16 cellular contexts compared by ENCODE assay signal in the genomic region with DNA sequence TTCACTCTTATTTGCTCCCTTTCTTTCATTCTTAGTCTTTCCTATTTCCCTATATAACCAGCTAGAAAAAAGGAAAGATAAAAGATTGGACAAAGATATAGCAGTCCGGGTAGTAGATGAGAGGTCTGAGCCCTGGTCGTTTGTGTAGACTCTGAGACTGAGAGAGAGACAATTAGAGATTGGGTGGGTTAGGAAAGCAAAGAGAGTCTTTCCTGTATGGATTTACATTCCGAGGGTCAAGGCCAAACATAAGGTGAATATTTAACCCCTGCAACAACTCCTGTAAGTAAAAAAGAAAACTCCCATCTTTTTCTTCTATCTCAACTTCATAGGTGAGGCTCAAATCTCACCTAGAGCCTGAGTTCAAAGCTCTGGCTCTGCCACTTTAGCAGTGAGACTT.
DNase-seq lines count a peak whose midpoint lies in the region; ATAC-seq and TF ChIP-seq lines count a peak whose summit lies in the region.
"Had no signal": no experiment of that assay in that cellular context is flagged by ENCODE, and none has a peak within 500 bp of the region (broad histone marks: within the 10 kb centered on the region; RNA-seq: fewer than 3 reads in every experiment).

No MANE protein-coding gene starts in this region.

- DNase-seq in endodermal cell (no peak), mesendoderm (no peak), anterior cingulate cortex (lab: John Stamatoyannopoulos, UW) (no peak), middle frontal gyrus (ENCODE audit: extremely low spot score, low spot score) (no peak)
- DNase-seq: CD8-positive, alpha-beta T cell; DMS153; GF-D8; GOT3; KG1 had no signal

- peak overlapping the region; percentile 64 for H2BK120ac ChIP-seq in mesendoderm (ENCODE audit: low read depth, low read length)

- no peaks in the 10 kb centered on the region for H3K27me3 ChIP-seq in HUES64 (ENCODE audit: insufficient read depth, low read length)
- H3K27me3 ChIP-seq in endodermal cell (ENCODE audit: control insufficient read depth, insufficient read depth, low read length, poor library complexity, severe bottlenecking), result peaks cover 41% of the 10 kb centered on the region
- no peaks in the 10 kb centered on the region for H3K27me3 ChIP-seq in mesendoderm (ENCODE audit: insufficient read depth, low read length, poor library complexity)

- H3K36me3 Mint-ChIP-seq in endodermal cell (ENCODE audit: low read depth), result no peaks in the 10 kb centered on the region
- H3K36me3 Mint-ChIP-seq: CD14-positive monocyte; CD8-positive, alpha-beta T cell; IgD-negative memory B cell had no signal

- H3K79me2 ChIP-seq in mesendoderm (ENCODE audit: control insufficient read depth, insufficient read depth, low read length), result no peaks in the 10 kb centered on the region

- H3K23ac ChIP-seq in mesendoderm (ENCODE audit: low read length), result no peak overlapping the region

- peaks cover 25% of the 10 kb centered on the region for H3K4me1 ChIP-seq in HEK293 (ENCODE audit: control insufficient read depth, insufficient read depth, low read length)
- peaks cover 66% of the 10 kb centered on the region for H3K4me1 ChIP-seq in HUES64 (ENCODE audit: insufficient read depth, low read length)
- peaks cover 9% of the 10 kb centered on the region for H3K4me1 ChIP-seq in endodermal cell (ENCODE audit: control insufficient read depth, insufficient read depth, low read length)
- peaks cover 27% of the 10 kb centered on the region for H3K4me1 ChIP-seq in mesendoderm (ENCODE audit: control insufficient read depth, low read depth, low read length)
- H3K4me1 ChIP-seq: A549 had no signal

- H3K4me3 ChIP-seq in HEK293 (ENCODE audit: low read depth, low read length) (no peak overlapping the region), HUES64 (ENCODE audit: low read length) (peak overlapping the region; percentile 38; the same call in 1 of the 2 replicates), endodermal cell (ENCODE audit: low read length) (peak overlapping the region; percentile 57), mesendoderm (ENCODE audit: low read length) (no peak overlapping the region)
- H3K4me3 ChIP-seq: A549 had no signal

- peaks cover 43% of the 10 kb centered on the region for H3K27me3 Mint-ChIP-seq in endodermal cell (ENCODE audit: insufficient read depth)
- H3K27me3 Mint-ChIP-seq: IgD-negative memory B cell had no signal

- H2AK5ac ChIP-seq in mesendoderm (ENCODE audit: low read length), result peak overlapping the region; percentile 46

- peak overlapping the region; percentile 25 for H3K4me3 Mint-ChIP-seq in endodermal cell
- H3K4me3 Mint-ChIP-seq: CD14-positive monocyte; CD8-positive, alpha-beta T cell; IgD-negative memory B cell had no signal

- no peak overlapping the region for H3K4me2 ChIP-seq in mesendoderm (ENCODE audit: low read length)
- H3K4me2 ChIP-seq: A549 had no signal

- H3K4me1 Mint-ChIP-seq in endodermal cell, result peaks cover 57% of the 10 kb centered on the region

- H3K36me3 ChIP-seq in HEK293 (ENCODE audit: control insufficient read depth in 2 of 2, insufficient read depth in 1 of 2, low read length in 2 of 2) (no peaks in the 10 kb centered on the region), HUES64 (ENCODE audit: insufficient read depth, low read length) (no peaks in the 10 kb centered on the region), endodermal cell (ENCODE audit: control insufficient read depth, insufficient read depth, low read length) (no peaks in the 10 kb centered on the region), mesendoderm (ENCODE audit: control insufficient read depth, insufficient read depth, low read length) (no peaks in the 10 kb centered on the region)

- H2BK5ac ChIP-seq in mesendoderm (ENCODE audit: low read length), result no peak overlapping the region

- H3K9me3 Mint-ChIP-seq in endodermal cell, result no peaks in the 10 kb centered on the region
- H3K9me3 Mint-ChIP-seq: CD8-positive, alpha-beta T cell; IgD-negative memory B cell had no signal

- no peak for TF ChIP-seq CTCF in HEK293 (tag by site-specific recombination; IDR thresholded peaks at IDR 0.05)
- TF ChIP-seq CTCF in endodermal cell (conservative IDR thresholded peaks at IDR 0.05), result no peak

- no peak overlapping the region for H2BK15ac ChIP-seq in mesendoderm (replicated peaks; ENCODE audit: low read depth)

- peak overlapping the region; percentile 32 for H3K9ac ChIP-seq in HUES64 (ENCODE audit: low read depth, low read length)
- no peak overlapping the region for H3K9ac ChIP-seq in endodermal cell (ENCODE audit: extremely low read depth, low read length, poor library complexity, severe bottlenecking)
- H3K9ac ChIP-seq in mesendoderm (ENCODE audit: low read length), result no peak overlapping the region

- WGBS in HUES64, result 30% methylated on average over 3 of the region's 3 CpGs
- WGBS in endodermal cell (ENCODE audit: insufficient coverage in 1 of 2, insufficient read length in 1 of 2), 2 experiments, result 39 to 41% methylated on average over 2 to 3 of the region's 3 CpGs
- no CpG with 5 or more reads among the region's 3 CpGs for WGBS in mesendoderm (ENCODE audit: extremely low coverage, insufficient coverage, low lambda C conversion rate)

- no peaks in the 10 kb centered on the region for H3K9me3 ChIP-seq in HEK293 (ENCODE audit: control insufficient read depth, insufficient read depth, low read depth, low read length)
- no peaks in the 10 kb centered on the region for H3K9me3 ChIP-seq in HUES64 (ENCODE audit: insufficient read depth, low read depth, low read length)
- no peaks in the 10 kb centered on the region for H3K9me3 ChIP-seq in endodermal cell (ENCODE audit: control insufficient read depth, low read length)
- H3K9me3 ChIP-seq: A549 had no signal

- CTCF ChIA-PET in HEK293 (lab: Yijun Ruan, JAX), result interaction anchor here (0.5 to 1.0 kb wide), 2 partner anchors 146 to 294 kb away, joined by 3 to 5 read pairs; no protein-coding TSS in a partner anchor

- peak overlapping the region; percentile 7 for H3K4ac ChIP-seq in mesendoderm (ENCODE audit: low read depth, low read length)

- H3K27ac ChIP-seq in HEK293 (ENCODE audit: extremely low read depth, low read depth, low read length) (peak overlapping the region; percentile 84), HUES64 (ENCODE audit: low read depth, low read length) (peak overlapping the region; percentile 93), endodermal cell (ENCODE audit: low read depth, low read length) (no peak overlapping the region), mesendoderm (ENCODE audit: low read depth, low read length) (no peak overlapping the region)

- H4K8ac ChIP-seq in mesendoderm (ENCODE audit: low read depth, low read length), result no peak overlapping the region

- no peak overlapping the region for H3K27ac Mint-ChIP-seq in endodermal cell
- H3K27ac Mint-ChIP-seq: CD14-positive monocyte; CD8-positive, alpha-beta T cell; IgD-negative memory B cell had no signal

- POLR2A ChIA-PET in HEK293 (lab: Yijun Ruan, JAX), result interaction anchor here (1.7 to 3.0 kb wide), 2 partner anchors 295 to 296 kb away, joined by 5 to 13 read pairs; a partner anchor contains a TSS

- peak overlapping the region; percentile 47 for H3K18ac ChIP-seq in mesendoderm (ENCODE audit: low read length)

- ATAC-seq in GM19351 (IDR thresholded peaks at IDR 0.05; ENCODE audit: unreplicated experiment) (no peak), HG02852 (IDR thresholded peaks at IDR 0.05; ENCODE audit: unreplicated experiment) (no peak)
- ATAC-seq: A549; CD8-positive, alpha-beta T cell had no signal

- no peak overlapping the region for H3K56ac ChIP-seq in mesendoderm (ENCODE audit: low read length)

- no peaks in the 10 kb centered on the region for H3K79me1 ChIP-seq in mesendoderm (ENCODE audit: low read length)

- H4K5ac ChIP-seq in mesendoderm (ENCODE audit: low read length), result no peak overlapping the region

TF ChIP-seq in HEK293, 187 proteins besides CTCF, POLR2A, EP300 and RAD21 (continues in another document):
- no peak for TF ChIP-seq SCRT2 (tag by site-specific recombination; IDR thresholded peaks at IDR 0.05)
- no peak for TF ChIP-seq ZNF214 (tag by site-specific recombination; IDR thresholded peaks at IDR 0.05; ENCODE audit: borderline replicate concordance)
- TF ChIP-seq ZNF791 (tag by site-specific recombination; IDR thresholded peaks at IDR 0.05), result no peak
- TF ChIP-seq, protein P1, sequence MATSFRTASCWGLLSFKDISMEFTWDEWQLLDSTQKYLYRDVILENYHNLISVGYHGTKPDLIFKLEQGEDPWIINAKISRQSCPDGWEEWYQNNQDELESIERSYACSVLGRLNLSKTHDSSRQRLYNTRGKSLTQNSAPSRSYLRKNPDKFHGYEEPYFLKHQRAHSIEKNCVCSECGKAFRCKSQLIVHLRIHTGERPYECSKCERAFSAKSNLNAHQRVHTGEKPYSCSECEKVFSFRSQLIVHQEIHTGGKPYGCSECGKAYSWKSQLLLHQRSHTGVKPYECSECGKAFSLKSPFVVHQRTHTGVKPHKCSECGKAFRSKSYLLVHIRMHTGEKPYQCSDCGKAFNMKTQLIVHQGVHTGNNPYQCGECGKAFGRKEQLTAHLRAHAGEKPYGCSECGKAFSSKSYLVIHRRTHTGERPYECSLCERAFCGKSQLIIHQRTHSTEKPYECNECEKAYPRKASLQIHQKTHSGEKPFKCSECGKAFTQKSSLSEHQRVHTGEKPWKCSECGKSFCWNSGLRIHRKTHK (tag by site-specific recombination; IDR thresholded peaks at IDR 0.05), result no peak
- TF ChIP-seq, protein P2, sequence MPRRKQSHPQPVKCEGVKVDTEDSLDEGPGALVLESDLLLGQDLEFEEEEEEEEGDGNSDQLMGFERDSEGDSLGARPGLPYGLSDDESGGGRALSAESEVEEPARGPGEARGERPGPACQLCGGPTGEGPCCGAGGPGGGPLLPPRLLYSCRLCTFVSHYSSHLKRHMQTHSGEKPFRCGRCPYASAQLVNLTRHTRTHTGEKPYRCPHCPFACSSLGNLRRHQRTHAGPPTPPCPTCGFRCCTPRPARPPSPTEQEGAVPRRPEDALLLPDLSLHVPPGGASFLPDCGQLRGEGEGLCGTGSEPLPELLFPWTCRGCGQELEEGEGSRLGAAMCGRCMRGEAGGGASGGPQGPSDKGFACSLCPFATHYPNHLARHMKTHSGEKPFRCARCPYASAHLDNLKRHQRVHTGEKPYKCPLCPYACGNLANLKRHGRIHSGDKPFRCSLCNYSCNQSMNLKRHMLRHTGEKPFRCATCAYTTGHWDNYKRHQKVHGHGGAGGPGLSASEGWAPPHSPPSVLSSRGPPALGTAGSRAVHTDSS (tag by site-specific recombination; IDR thresholded peaks at IDR 0.05), result no peak
- TF ChIP-seq ZNF132 (tag by site-specific recombination; IDR thresholded peaks at IDR 0.05; ENCODE audit: borderline replicate concordance), result no peak

Comparison
In these comparisons a context has a peak if more than half of its experiments do, and no peak if none do; other contexts are left out.
1. H3K27ac ChIP-seq: peak in HEK293 (single experiment) and HUES64 (single experiment); none in endodermal cell (single experiment) and mesendoderm (single experiment).
2. H3K4me3 ChIP-seq: peak in HUES64 (single experiment) and endodermal cell (single experiment); none in HEK293 (single experiment) and mesendoderm (single experiment).